Comparison of ENCODE assay signal across 23 cellular contexts in the genomic region with DNA sequence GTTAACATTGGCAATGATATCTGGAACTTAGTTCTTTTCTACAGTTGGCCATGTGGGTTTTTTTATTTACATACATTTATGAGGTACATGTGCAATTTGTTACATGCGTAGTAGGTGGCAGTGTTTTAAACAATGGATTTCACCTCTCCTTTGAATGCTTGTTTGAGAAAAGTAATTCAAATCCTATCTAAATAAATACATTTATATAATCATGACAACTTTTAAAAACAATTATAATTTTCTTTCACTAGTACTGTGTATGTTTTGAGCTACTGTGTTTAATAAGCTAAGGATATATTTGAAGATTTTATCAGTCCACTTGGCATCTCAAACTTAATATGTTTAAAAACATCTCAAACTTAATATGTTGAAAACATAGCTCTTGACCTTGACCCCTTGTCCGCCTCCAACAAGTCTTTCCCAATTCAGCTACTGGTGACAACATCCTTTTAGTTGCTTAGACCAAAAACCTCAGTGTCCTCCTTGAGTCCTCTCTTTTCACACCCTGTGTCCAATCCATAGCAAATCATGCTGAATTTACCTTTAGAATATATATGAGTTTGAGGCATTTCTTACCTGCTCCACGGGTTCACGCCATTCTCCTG.
"Had no signal": no experiment of that assay in that cellular context is flagged by ENCODE, and none has a peak within 500 bp of the region (broad histone marks: within the 10 kb centered on the region; RNA-seq: fewer than 3 reads in every experiment).

No MANE protein-coding gene starts in this region.

- H3K9me3 ChIP-seq: adrenal gland, ascending aorta, left lung had no signal

- H3K36me3 ChIP-seq: adrenal gland, brain microvascular endothelial cell, left lung had no signal

- H3K4me1 Mint-ChIP-seq: endodermal cell, immature natural killer cell, nephron progenitor cell had no signal

- H3K27ac ChIP-seq: adrenal gland, ascending aorta, brain microvascular endothelial cell, left lung had no signal

- H3K27ac Mint-ChIP-seq: activated naive CD8-positive, alpha-beta T cell; activated T-helper 2 cell treated with anti-CD3 and anti-CD28 coated beads, Interferon-gamma antibody, Interleukin-2, Interleukin-4, amounts not matched to agents 10 μg/mL and 5 μg/mL and 100 μg/mL, durations not matched to agents 14 hours and 24 hours and 36 hours; endodermal cell; immature natural killer cell; nephron progenitor cell; stimulated activated naive B cell treated with anti-CD40 and anti-IgM and Interleukin-4, amounts not matched to agents 10 μg/mL and 1 μg/mL and 100 μg/mL, for 72 hours; T-helper 1 cell treated with Interleukin-12 subunit alpha and Interleukin-12 subunit beta and Interleukin-4 antibody, amounts not matched to agents 30 μg/mL and 1 μg/mL, for 36 hours had no signal

- ATAC-seq: activated T-cell treated with anti-CD3 and anti-CD28 coated beads, Interleukin-2, amount 50 U/mL, for 4 hours; left lung; stimulated activated naive B cell treated with anti-CD40 and anti-IgM and Interleukin-4, amounts not matched to agents 10 μg/mL and 1 μg/mL and 100 μg/mL, for 72 hours had no signal

- H3K36me3 Mint-ChIP-seq: activated naive CD8-positive, alpha-beta T cell; stimulated activated naive B cell treated with anti-CD40 and anti-IgM and Interleukin-4, amounts not matched to agents 10 μg/mL and 1 μg/mL and 100 μg/mL, for 72 hours had no signal

- H3K4me3 ChIP-seq: adrenal gland, ascending aorta, coronary artery, left lung had no signal

- DNase-seq: activated CD4-positive, alpha-beta T cell treated with anti-CD3 and anti-CD28 coated beads for 4 hours; activated CD4-positive, alpha-beta T cell treated with anti-CD3 and anti-CD28 coated beads, Interleukin-2, amount 50 U/mL, for 48 hours; activated CD4-positive, CD25-positive, alpha-beta regulatory T cell; activated CD8-positive, alpha-beta memory T cell treated with anti-CD3 and anti-CD28 coated beads, Interleukin-2, amount 50 U/mL, for 48 hours; activated naive CD4-positive, alpha-beta T cell; activated T-cell treated with anti-CD3 and anti-CD28 coated beads, Interleukin-2, amount 50 U/mL, for 4 hours; adrenal gland; brain microvascular endothelial cell; endodermal cell; foreskin fibroblast; immature natural killer cell; mammary epithelial cell; midbrain; nephron progenitor cell; stimulated activated CD4-positive, alpha-beta T cell treated with anti-CD3 and anti-CD28 coated beads, Interleukin-2, amount 100 ng/mL, for 48 hours; stimulated activated CD8-positive, alpha-beta memory T cell treated with anti-CD3 and anti-CD28 coated beads, Interleukin-4, amount 100 ng/mL, for 48 hours; stimulated activated naive B cell treated with anti-CD40 and anti-IgM and Interleukin-4, amounts not matched to agents 10 μg/mL and 1 μg/mL and 100 μg/mL, for 72 hours had no signal

- H3K27me3 ChIP-seq: adrenal gland, ascending aorta, brain microvascular endothelial cell, left lung had no signal

- H3K4me1 ChIP-seq: adrenal gland had no signal

- H3K4me3 Mint-ChIP-seq: activated naive CD8-positive, alpha-beta T cell; activated T-cell treated with anti-CD3 and anti-CD28 coated beads, Interleukin-2, amount 50 U/mL, for 4 hours; endodermal cell; immature natural killer cell; nephron progenitor cell; stimulated activated naive B cell treated with anti-CD40 and anti-IgM and Interleukin-4, amounts not matched to agents 10 μg/mL and 1 μg/mL and 100 μg/mL, for 72 hours; T-helper 1 cell treated with Interleukin-12 subunit alpha and Interleukin-12 subunit beta and Interleukin-4 antibody, amounts not matched to agents 30 μg/mL and 1 μg/mL, for 36 hours had no signal

- H3K27me3 Mint-ChIP-seq: stimulated activated naive B cell treated with anti-CD40 and anti-IgM and Interleukin-4, amounts not matched to agents 10 μg/mL and 1 μg/mL and 100 μg/mL, for 72 hours had no signal
